ENCODE assay signal across 8 cellular contexts in genomic region chr14:76812422-76813383, GRCh38. TPM values are rescaled to one million over a fixed set of nuclear protein-coding genes. Genes with fewer than 3 reads are reported as not detected.
DNase-seq lines count a peak whose midpoint lies in the region; ATAC-seq and TF ChIP-seq lines count a peak whose summit lies in the region.

Gene ANGEL1 (minus strand): TSS chr14:76812882. CDS start chr14:76812827, 55 bp downstream.

- peak within 1 kb of the TSS; percentile 91 to 94 for H3K27ac ChIP-seq in right atrium auricular region
- peak within 1 kb of the TSS; percentile 85 to 86 for H3K27ac ChIP-seq in prostate gland

- H3K27me3 ChIP-seq in right atrium auricular region (no peaks in the 10 kb centered on the region), prostate gland (replicated peaks; ENCODE audit: insufficient read depth) (no peaks in the 10 kb centered on the region)

- H3K4me1 ChIP-seq in right atrium auricular region (peaks cover 0 to 26% of the 10 kb centered on the region in 2 donors), prostate gland (replicated peaks) (no peaks in the 10 kb centered on the region)

- H3K4me3 ChIP-seq in right atrium auricular region (peak within 1 kb of the TSS; percentile 76 to 81), prostate gland (peak within 1 kb of the TSS; percentile 70 to 87)

- whole genome bisulfite sequencing in prostate gland = 7% methylated on average over 44 of the region's 69 CpGs

- intact Hi-C loops in T-helper 2 cell treated with Interferon-gamma antibody and Interleukin-4, amounts not matched to agents 100 ng/mL and 5 ng/mL, for 36 hours (cut with micrococcal nuclease) = loop anchor here (1.0 to 5.0 kb wide), 5 partner anchors 44 to 645 kb away; partner anchors contain the start of genes AHSA1, CIPC, SAMD15 and TMED8
- intact Hi-C loops in prostate gland (cut with DNase I) = no loop called here

- peak; percentile 80 for TF ChIP-seq POLR2A in prostate gland (IDR thresholded peaks at IDR 0.05)

- no peaks in the 10 kb centered on the region for H3K9me3 ChIP-seq in right atrium auricular region
- H3K9me3 ChIP-seq in prostate gland = no peaks in the 10 kb centered on the region

- TF ChIP-seq CTCF in right atrium auricular region (IDR thresholded peaks at IDR 0.05) (peak in 1 of 2 donors; percentile 6), prostate gland (IDR thresholded peaks at IDR 0.05) (peak in 2 of 4 experiments; percentile 16 to 21)

- DNase-seq in NCI-H1930 (lab: John Stamatoyannopoulos, UW) = peak; percentile 78 to 90
- peak; percentile 50 to 97 (median 91) for DNase-seq in anterior cingulate cortex (lab: John Stamatoyannopoulos, UW)
- peak; percentile 98 for DNase-seq in right atrium auricular region (ENCODE audit: low spot score)
- peak; percentile 95 for DNase-seq in prostate gland (ENCODE audit: low spot score)
- DNase-seq in ureter (ENCODE audit: low spot score) = peak; percentile 97

- peaks cover 11% of the 10 kb centered on the region for H3K36me3 ChIP-seq in right atrium auricular region
- H3K36me3 ChIP-seq in prostate gland = no peaks in the 10 kb centered on the region

- ATAC-seq in GM18502 (IDR thresholded peaks at IDR 0.05; ENCODE audit: poor library complexity, unreplicated experiment) (peak; percentile 89), HG02973 (IDR thresholded peaks at IDR 0.05; ENCODE audit: unreplicated experiment) (peak; percentile 78)

RNA-seq across cellular contexts. Expression of gene ANGEL1, which starts in this region (rescaled TPM):
- total RNA-seq in T-helper 2 cell treated with Interferon-gamma antibody and Interleukin-4, amounts not matched to agents 100 ng/mL and 5 ng/mL, for 36 hours = 11.3 and 12.1 TPM in 2 replicates
- total RNA-seq in right atrium auricular region = 10 to 100 TPM; 19.6 to 23.6 TPM
- 10 to 100 TPM; 10.3 to 58.8 TPM for total RNA-seq in prostate gland
- 32.1 TPM for total RNA-seq in ureter

Comparison
In these comparisons a context has a peak if more than half of its experiments do, and no peak if none do; other contexts are left out.
1. Peak in every context shown above with its lines: DNase-seq, ATAC-seq, H3K4me3 ChIP-seq and H3K27ac ChIP-seq.